12 cellular contexts compared by ENCODE assay signal in genomic region chrX:13257223-13258051, GRCh38.
DNase-seq lines count a peak whose midpoint lies in the region; ATAC-seq lines count a peak whose summit lies in the region.
"Had no signal": no experiment of that assay in that cellular context is flagged by ENCODE, and none has a peak within 500 bp of the region (broad histone marks: within the 10 kb centered on the region; RNA-seq: fewer than 3 reads in every experiment).

No MANE protein-coding gene starts in this region.

- H3K27me3 Mint-ChIP-seq in activated CD4-positive, alpha-beta T cell treated with anti-CD3 and anti-CD28 coated beads, Interleukin-2, amount 10 ng/mL, durations not matched to agents 24 days and 14 days: no peaks in the 10 kb centered on the region

- H3K27ac Mint-ChIP-seq in activated CD4-positive, alpha-beta T cell treated with anti-CD3 and anti-CD28 coated beads, Interleukin-2, amount 10 ng/mL, durations not matched to agents 24 days and 14 days: peak overlapping the region; percentile 53

- peak overlapping the region; percentile 40 for H3K4me3 Mint-ChIP-seq in activated CD4-positive, alpha-beta T cell treated with anti-CD3 and anti-CD28 coated beads, Interleukin-2, amount 10 ng/mL, durations not matched to agents 24 days and 14 days

- peaks cover 7% of the 10 kb centered on the region for H3K9me3 Mint-ChIP-seq in activated CD4-positive, alpha-beta T cell treated with anti-CD3 and anti-CD28 coated beads, Interleukin-2, amount 10 ng/mL, durations not matched to agents 24 days and 14 days

- peak; percentile 49 for ATAC-seq in HG02852 (IDR thresholded peaks at IDR 0.05; ENCODE audit: unreplicated experiment)
- ATAC-seq in stimulated activated naive CD8-positive, alpha-beta T cell treated with anti-CD3 and anti-CD28 coated beads, Interleukin-15, Interleukin-2, amounts not matched to agents 100 U/mL and 50 U/mL, for 24 hours: peak; percentile 74
- ATAC-seq in HG03439 (IDR thresholded peaks at IDR 0.05; ENCODE audit: unreplicated experiment): no peak
- ATAC-seq in left cardiac atrium: no peak

- peaks cover 8% of the 10 kb centered on the region for H3K36me3 Mint-ChIP-seq in activated CD4-positive, alpha-beta T cell treated with anti-CD3 and anti-CD28 coated beads, Interleukin-2, amount 10 ng/mL, durations not matched to agents 24 days and 14 days (ENCODE audit: low read depth)

- intact Hi-C loops in activated CD4-positive, alpha-beta T cell treated with anti-CD3 and anti-CD28 coated beads, Interleukin-2, amount 10 ng/mL, durations not matched to agents 24 days and 14 days (cut with micrococcal nuclease): loop anchor here (1.0 to 5.0 kb wide), 5 partner anchors 90 to 310 kb away; no protein-coding TSS in a partner anchor
- intact Hi-C loops in left cardiac atrium (cut with DNase I): no loop called here

- DNase-seq in activated CD4-positive, alpha-beta T cell treated with anti-CD3 and anti-CD28 coated beads, Interleukin-2, amount 10 ng/mL, durations not matched to agents 24 days and 14 days: peak; percentile 60
- DNase-seq in activated CD4-positive, alpha-beta T cell treated with anti-CD3 and anti-CD28 coated beads for 4 hours: no peak
- peak; percentile 45 for DNase-seq in Jurkat, Clone E6-1 (ENCODE audit: low read depth, low spot score)
- DNase-seq in stimulated activated naive CD8-positive, alpha-beta T cell treated with anti-CD3 and anti-CD28 coated beads, Interleukin-15, Interleukin-2, amounts not matched to agents 100 U/mL and 50 U/mL, for 24 hours: no peak
- DNase-seq in NOMO-1 treated with dmso at 0.1 percent for 144 hours (lab: John Stamatoyannopoulos, UW; ENCODE audit: unreplicated experiment) (no peak), left cardiac atrium (no peak)
- DNase-seq: midbrain, OCI-M1 had no signal

- peaks cover 39% of the 10 kb centered on the region for H3K4me1 Mint-ChIP-seq in activated CD4-positive, alpha-beta T cell treated with anti-CD3 and anti-CD28 coated beads, Interleukin-2, amount 10 ng/mL, durations not matched to agents 24 days and 14 days

- H3K4me3 ChIP-seq in Jurkat, Clone E6-1 (ENCODE audit: low read length): no peak overlapping the region
- H3K4me3 ChIP-seq: coronary artery, skin epidermis had no signal

Comparison
In these comparisons a context has a peak if more than half of its experiments do, and no peak if none do; other contexts are left out.
1. DNase-seq: peak in activated CD4-positive, alpha-beta T cell treated with anti-CD3 and anti-CD28 coated beads, Interleukin-2, amount 10 ng/mL, durations not matched to agents 24 days and 14 days (single experiment) and Jurkat, Clone E6-1 (single experiment); none in activated CD4-positive, alpha-beta T cell treated with anti-CD3 and anti-CD28 coated beads for 4 hours (0 of 2), stimulated activated naive CD8-positive, alpha-beta T cell treated with anti-CD3 and anti-CD28 coated beads, Interleukin-15, Interleukin-2, amounts not matched to agents 100 U/mL and 50 U/mL, for 24 hours (single experiment), NOMO-1 treated with dmso at 0.1 percent for 144 hours (single experiment) and left cardiac atrium (single experiment).
2. ATAC-seq: peak in HG02852 (single experiment) and stimulated activated naive CD8-positive, alpha-beta T cell treated with anti-CD3 and anti-CD28 coated beads, Interleukin-15, Interleukin-2, amounts not matched to agents 100 U/mL and 50 U/mL, for 24 hours (single experiment); none in HG03439 (single experiment) and left cardiac atrium (0 of 2).